In genomic region chr18:43271593-43272432, GRCh38 we compare ENCODE assay signal across 8 cellular contexts. TPM values are rescaled to one million over a fixed set of nuclear protein-coding genes. Genes with fewer than 3 reads are reported as not detected.
DNase-seq lines count a peak whose midpoint lies in the region; ATAC-seq and TF ChIP-seq lines count a peak whose summit lies in the region.

No MANE protein-coding gene starts in this region.

- no peak for TF ChIP-seq POLR2A in Peyer's patch (IDR thresholded peaks at IDR 0.05)

- peak; percentile 79 for ATAC-seq in GM19455 (IDR thresholded peaks at IDR 0.05; ENCODE audit: unreplicated experiment)
- peak; percentile 54 for ATAC-seq in HG03521 (IDR thresholded peaks at IDR 0.05; ENCODE audit: unreplicated experiment)

- H3K9me3 ChIP-seq in Peyer's patch (no peaks in the 10 kb centered on the region), osteoblast (ENCODE audit: low read depth, low read length) (no peaks in the 10 kb centered on the region)

- no peaks in the 10 kb centered on the region for H4K20me1 ChIP-seq in osteoblast (ENCODE audit: insufficient read depth, low read length)

- no peaks in the 10 kb centered on the region for H3K79me2 ChIP-seq in osteoblast (ENCODE audit: insufficient read depth, low read length)

- no peak overlapping the region for H3K4me2 ChIP-seq in osteoblast (ENCODE audit: insufficient read depth, low read length)

- H3K27me3 ChIP-seq in Peyer's patch (no peaks in the 10 kb centered on the region), osteoblast (ENCODE audit: insufficient read depth, low read length) (no peaks in the 10 kb centered on the region)

- TF ChIP-seq CTCF in Peyer's patch (IDR thresholded peaks at IDR 0.05) (peak; percentile 21 to 71 (median 65)), epithelial cell of proximal tubule (conservative IDR thresholded peaks at IDR 0.05; ENCODE audit: low read depth, low read length) (peak; percentile 85), osteoblast (IDR thresholded peaks at IDR 0.05; ENCODE audit: extremely low read depth, low read depth, low read length) (peak; percentile 70)

- H2AFZ ChIP-seq in osteoblast (ENCODE audit: low read length), result peak overlapping the region; percentile 12

- no peak overlapping the region for H3K27ac ChIP-seq in Peyer's patch
- no peak overlapping the region for H3K27ac ChIP-seq in osteoblast (ENCODE audit: low read depth, low read length)

- H3K4me1 ChIP-seq in Peyer's patch, result no peaks in the 10 kb centered on the region
- no peaks in the 10 kb centered on the region for H3K4me1 ChIP-seq in osteoblast (ENCODE audit: insufficient read depth, low read length)

- H3K4me3 ChIP-seq in Peyer's patch, result no peak overlapping the region
- no peak overlapping the region for H3K4me3 ChIP-seq in epithelial cell of proximal tubule (ENCODE audit: low read depth, low read length)
- H3K4me3 ChIP-seq in osteoblast (ENCODE audit: insufficient read depth, low read length), result no peak overlapping the region

- H3K36me3 ChIP-seq in Peyer's patch, result no peaks in the 10 kb centered on the region
- no peaks in the 10 kb centered on the region for H3K36me3 ChIP-seq in osteoblast (ENCODE audit: insufficient read depth, low read length)

- DNase-seq in NCI-H2171 treated with DMSO at 0.1 percent for 48 hours (lab: John Stamatoyannopoulos, UW) (peak; percentile 57), NCI-H2171 (lab: John Stamatoyannopoulos, UW) (no peak), Peyer's patch (peak in 1 of 3 donors; percentile 46), epithelial cell of proximal tubule (ENCODE audit: low read depth) (peak; percentile 9), osteoblast (ENCODE audit: insufficient read length, low spot score, missing footprints) (no peak), NK-92 (lab: John Stamatoyannopoulos, UW; ENCODE audit: unreplicated experiment) (no peak)

RNA-seq across cellular contexts. Expression of gene SYT4, which starts 5.5 kb away (rescaled TPM):
- 1 to 10 TPM in 1 of 4 donors, under 1 TPM in 2, not detected in 1; 0.76 to 2.5 (median 0.94) TPM for total RNA-seq in Peyer's patch
- not detected in 2 replicates for total RNA-seq in epithelial cell of proximal tubule
- not detected in 2 replicates for total RNA-seq in osteoblast

Comparison
In these comparisons a context has a peak if more than half of its experiments do, and no peak if none do; other contexts are left out.
1. DNase-seq: peak in NCI-H2171 treated with DMSO at 0.1 percent for 48 hours (single experiment) and epithelial cell of proximal tubule (single experiment); none in NCI-H2171 (single experiment), osteoblast (single experiment) and NK-92 (single experiment).
2. Peak in every context shown above with its lines, with median percentiles within 50 percentile points of each other: CTCF ChIP-seq.